In the genomic region with DNA sequence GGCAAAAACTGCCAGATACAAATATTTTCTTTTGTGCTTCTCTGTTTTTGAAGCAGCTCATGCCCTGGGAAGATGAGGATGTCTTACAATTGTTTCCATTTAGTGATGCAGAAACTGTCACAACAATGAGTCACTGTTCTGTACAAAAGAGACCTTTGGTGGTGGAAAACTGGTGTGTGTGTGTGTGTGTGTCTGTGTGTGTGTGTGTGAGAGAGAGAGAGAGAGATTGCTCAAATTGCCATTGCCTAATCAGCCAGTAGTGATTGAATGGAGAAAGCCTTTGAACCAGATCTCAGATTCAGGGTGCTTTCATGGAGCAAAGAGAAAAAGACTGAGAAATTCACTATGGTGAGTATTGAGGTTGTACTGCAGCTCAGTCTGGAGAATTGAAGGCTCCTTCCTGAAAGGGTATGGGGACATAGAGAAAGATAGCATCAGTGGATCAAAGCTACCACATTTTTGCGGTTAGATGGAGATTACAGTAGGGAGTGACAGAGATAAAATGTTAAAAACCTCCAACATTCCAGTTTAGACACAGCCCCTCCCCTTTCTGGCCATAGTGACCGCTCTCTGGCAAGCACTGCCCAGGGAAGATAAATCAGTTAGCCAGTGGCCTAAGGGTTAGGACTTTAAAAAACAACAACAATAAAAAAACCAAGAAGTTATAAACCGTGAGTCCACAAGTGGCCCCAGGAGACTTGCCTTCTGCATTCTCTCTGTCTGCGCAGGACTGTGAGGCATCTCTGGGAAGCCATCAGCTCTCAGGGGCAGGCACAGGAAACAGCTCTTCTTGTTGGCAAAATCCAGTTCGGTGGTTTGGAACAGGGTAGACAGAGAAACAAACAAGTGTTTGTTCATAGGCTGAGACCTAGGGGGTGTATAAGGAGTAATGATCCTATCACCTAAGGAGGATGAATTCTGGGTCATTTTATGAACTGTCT, we compare ENCODE assay signal across 9 cellular contexts.
DNase-seq lines count a peak whose midpoint lies in the region; ATAC-seq and TF ChIP-seq lines count a peak whose summit lies in the region.
"Had no signal": no experiment of that assay in that cellular context is flagged by ENCODE, and none has a peak within 500 bp of the region (broad histone marks: within the 10 kb centered on the region; RNA-seq: fewer than 3 reads in every experiment).

No MANE protein-coding gene starts in this region.

- H3K27me3 ChIP-seq in body of pancreas (no peaks in the 10 kb centered on the region), tibial artery (no peaks in the 10 kb centered on the region)

- no peak overlapping the region for H3K4me3 ChIP-seq in body of pancreas
- H3K4me3 ChIP-seq in tibial artery = peak overlapping the region; percentile 21 to 27
- H3K4me3 ChIP-seq: SK-N-MC had no signal

- TF ChIP-seq CTCF in body of pancreas (IDR thresholded peaks at IDR 0.05) = no peak
- TF ChIP-seq CTCF in tibial artery (IDR thresholded peaks at IDR 0.05) = no peak
- TF ChIP-seq CTCF in GM10248 (IDR thresholded peaks at IDR 0.05; ENCODE audit: control extremely low read depth, extremely low read depth, low read depth, missing control alignments) = no peak
- no peak for TF ChIP-seq CTCF in WTC11 (IDR thresholded peaks at IDR 0.05)

- H3K36me3 Mint-ChIP-seq in WTC11 = peaks cover 13% of the 10 kb centered on the region

- H3K27ac ChIP-seq in body of pancreas (peak overlapping the region in 2 of 4 donors; percentile 39 to 41), tibial artery (peak overlapping the region; percentile 73 to 79)
- H3K27ac ChIP-seq: SK-N-MC had no signal

- H3K9me3 Mint-ChIP-seq in WTC11 = peaks cover 20% of the 10 kb centered on the region

- H3K36me3 ChIP-seq in body of pancreas (replicated peaks in 1 of 2; ENCODE audit: insufficient read depth in 1 of 2, low read depth in 2 of 2) (no peaks in the 10 kb centered on the region), tibial artery (no peaks in the 10 kb centered on the region)

- no peak overlapping the region for H3K27ac Mint-ChIP-seq in WTC11

- H3K27me3 Mint-ChIP-seq in WTC11 (ENCODE audit: low read depth) = no peaks in the 10 kb centered on the region

- peaks cover 0 to 11% (median 0%) of the 10 kb centered on the region in 3 donors for H3K9me3 ChIP-seq in body of pancreas
- H3K9me3 ChIP-seq in tibial artery = peaks cover 0 to 14% (median 10%) of the 10 kb centered on the region in 3 donors

- peak; percentile 97 for DNase-seq in LHCN-M2 (ENCODE audit: low read depth)
- DNase-seq in body of pancreas = peak; percentile 7 to 44 (median 18)
- peak; percentile 48 for DNase-seq in left kidney (ENCODE audit: low read depth, low spot score)
- DNase-seq in tibial artery = peak; percentile 54 to 77
- DNase-seq in GM10248 (ENCODE audit: extremely low spot score) = no peak
- DNase-seq in activated gamma-delta T cell (lab: John Stamatoyannopoulos, UW) = no peak
- no peak for DNase-seq in activated CD4-positive, CD25-positive, alpha-beta regulatory T cell (lab: John Stamatoyannopoulos, UW)
- no peak for DNase-seq in WTC11 (ENCODE audit: low spot score)

- no peaks in the 10 kb centered on the region for H3K4me1 ChIP-seq in body of pancreas
- peaks cover 0 to 45% (median 25%) of the 10 kb centered on the region in 4 donors for H3K4me1 ChIP-seq in tibial artery

- POLR2A ChIA-PET in GM10248 (lab: Yijun Ruan, JAX) = no interaction called here
- POLR2A ChIA-PET in WTC11 (lab: Charles Lee) = interaction anchor here (0.7 kb wide), 1 partner anchor 62 kb away, joined by 3 read pairs; no protein-coding TSS in a partner anchor

- H3K4me3 Mint-ChIP-seq in WTC11 = no peak overlapping the region

- no peak for TF ChIP-seq POLR2A in body of pancreas (IDR thresholded peaks at IDR 0.05)

- CTCF ChIA-PET in GM10248 (lab: Yijun Ruan, JAX) = interaction anchor here (1.7 to 2.2 kb wide), 2 partner anchors 10 to 100 kb away, joined by 4 to 7 read pairs; no protein-coding TSS in a partner anchor
- CTCF ChIA-PET in WTC11 (lab: Charles Lee) = interaction anchor here (0.6 kb wide), 1 partner anchor 531 kb away, joined by 3 read pairs; no protein-coding TSS in a partner anchor

- intact Hi-C loops in body of pancreas (cut with DNase I) = no loop called here
- intact Hi-C loops in tibial artery (cut with DNase I; ENCODE audit: low total_unique reads) = no loop called here

- H3K4me1 Mint-ChIP-seq in WTC11 = 0 out of 2 replicates have a peak, but pooled peaks cover 3% of the 10 kb centered on the region

- ATAC-seq in body of pancreas = peak; percentile 53
- ATAC-seq in WTC11 = no peak

- 37 to 49% methylated on average over 5 of the region's 5 CpGs for WGBS in body of pancreas, 2 donors

TF ChIP-seq in WTC11, 78 proteins besides CTCF, POLR2A, EP300 and RAD21:
- TF ChIP-seq, protein P1, sequence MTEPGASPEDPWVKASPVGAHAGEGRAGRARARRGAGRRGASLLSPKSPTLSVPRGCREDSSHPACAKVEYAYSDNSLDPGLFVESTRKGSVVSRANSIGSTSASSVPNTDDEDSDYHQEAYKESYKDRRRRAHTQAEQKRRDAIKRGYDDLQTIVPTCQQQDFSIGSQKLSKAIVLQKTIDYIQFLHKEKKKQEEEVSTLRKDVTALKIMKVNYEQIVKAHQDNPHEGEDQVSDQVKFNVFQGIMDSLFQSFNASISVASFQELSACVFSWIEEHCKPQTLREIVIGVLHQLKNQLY (CRISPR knock-in tag; IDR thresholded peaks at IDR 0.05) = no peak

Comparison
In these comparisons a context has a peak if more than half of its experiments do, and no peak if none do; other contexts are left out.
1. DNase-seq: peak in LHCN-M2 (single experiment), body of pancreas (4 of 4), left kidney (single experiment) and tibial artery (2 of 2); none in GM10248 (single experiment), activated gamma-delta T cell (single experiment), activated CD4-positive, CD25-positive, alpha-beta regulatory T cell (0 of 4) and WTC11 (single experiment).
2. H3K4me3 ChIP-seq: peak in tibial artery (2 of 2); none in body of pancreas (0 of 2).